ENCODE assay signal across 23 cellular contexts in genomic region chr6:11201015-11201414, GRCh38. TPM values are rescaled to one million over a fixed set of nuclear protein-coding genes. Genes with fewer than 3 reads are reported as not detected.
DNase-seq lines count a peak whose midpoint lies in the region; ATAC-seq, FAIRE-seq and TF ChIP-seq lines count a peak whose summit lies in the region.
"Had no signal": no experiment of that assay in that cellular context is flagged by ENCODE, and none has a peak within 500 bp of the region (broad histone marks: within the 10 kb centered on the region; RNA-seq: fewer than 3 reads in every experiment).

No MANE protein-coding gene starts in this region.

- H3K4me3 ChIP-seq in H1 (ENCODE audit: extremely low read depth in 1 of 4, insufficient read depth in 2 of 4, low read depth in 3 of 4, low read length in 4 of 4): no peak overlapping the region
- no peak overlapping the region for H3K4me3 ChIP-seq in trophoblast cell (ENCODE audit: low read depth, low read length)
- no peak overlapping the region for H3K4me3 ChIP-seq in colonic mucosa
- H3K4me3 ChIP-seq: BLaER1, coronary artery, ovary had no signal

- H3K23me2 ChIP-seq in H1 (ENCODE audit: low read depth, low read length): no peaks in the 10 kb centered on the region

- H3K9me3 Mint-ChIP-seq in T-helper 1 cell treated with Interleukin-12 subunit alpha and Interleukin-12 subunit beta and Interleukin-4 antibody, amounts not matched to agents 30 μg/mL and 1 μg/mL, for 36 hours: no peaks in the 10 kb centered on the region

- H3K4me2 ChIP-seq in H1 (ENCODE audit: insufficient read depth in 1 of 2, low read depth in 2 of 2, low read length in 2 of 2) (no peak overlapping the region), trophoblast cell (ENCODE audit: low read length) (no peak overlapping the region)
- H3K4me2 ChIP-seq: BLaER1 had no signal

- no peaks in the 10 kb centered on the region for H3K27me3 Mint-ChIP-seq in T-helper 1 cell treated with Interleukin-12 subunit alpha and Interleukin-12 subunit beta and Interleukin-4 antibody, amounts not matched to agents 30 μg/mL and 1 μg/mL, for 36 hours (ENCODE audit: low read depth)

- no peak for TF ChIP-seq EP300 in H1 (IDR thresholded peaks at IDR 0.05; ENCODE audit: borderline replicate concordance in 1 of 2, low read depth in 2 of 2, low read length in 2 of 2)

- H3K9me3 ChIP-seq in H1 (ENCODE audit: insufficient read depth in 2 of 2, low read depth in 1 of 2, low read length in 1 of 2) (no peaks in the 10 kb centered on the region), trophoblast cell (ENCODE audit: insufficient read depth, low read depth, low read length) (no peaks in the 10 kb centered on the region), colonic mucosa (no peaks in the 10 kb centered on the region)
- H3K9me3 ChIP-seq: BLaER1, ovary had no signal

- WGBS in H1 (ENCODE audit: extremely low coverage in 1 of 2, insufficient coverage in 1 of 2, insufficient read length in 1 of 2, insufficient replicate concordance in 2 of 2, low coverage in 1 of 2, low lambda C conversion rate in 2 of 2, missing lambda C conversion rate in 1 of 2), 2 experiments: 73% methylated on average over 3 of the region's 3 CpGs; no CpG with 5 or more reads in 1 of the 2 experiments
- WGBS in trophoblast cell (ENCODE audit: extremely low coverage, insufficient coverage, insufficient read length): no CpG with 5 or more reads among the region's 3 CpGs

- H3K9ac ChIP-seq in H1 (replicated peaks in 1 of 4; ENCODE audit: extremely low read depth in 1 of 4, low read depth in 3 of 4, low read length in 3 of 4) (no peak overlapping the region), trophoblast cell (ENCODE audit: low read length) (no peak overlapping the region), colonic mucosa (ENCODE audit: low read depth in 2 of 2, low read length in 2 of 2) (no peak overlapping the region)
- H3K9ac ChIP-seq: BLaER1 had no signal

- ATAC-seq in GM19463 (IDR thresholded peaks at IDR 0.05; ENCODE audit: unreplicated experiment): no peak
- ATAC-seq: activated CD4-positive, CD25-positive, alpha-beta regulatory T cell treated with anti-CD3 and anti-CD28 coated beads, Interleukin-2, amount 50 U/mL, for 24 hours had no signal

- no peaks in the 10 kb centered on the region; a peak in 1 of 7 replicates for H3K27me3 ChIP-seq in H1 (replicated peaks in 1 of 4; ENCODE audit: control insufficient read depth in 3 of 4, extremely low read depth in 1 of 4, insufficient read depth in 3 of 4, low read length in 3 of 4)
- no peaks in the 10 kb centered on the region for H3K27me3 ChIP-seq in trophoblast cell (ENCODE audit: insufficient read depth, low read length)
- no peaks in the 10 kb centered on the region for H3K27me3 ChIP-seq in colonic mucosa
- H3K27me3 ChIP-seq: BLaER1, ovary had no signal

- H2AK5ac ChIP-seq in H1 (ENCODE audit: low read depth, low read length) (no peak overlapping the region), trophoblast cell (ENCODE audit: low read length) (no peak overlapping the region)

- H3K79me1 ChIP-seq in H1 (ENCODE audit: low read depth, low read length) (no peaks in the 10 kb centered on the region), trophoblast cell (ENCODE audit: low read length) (peaks cover 8% of the 10 kb centered on the region)

- POLR2A ChIA-PET in H1 (lab: Charles Lee; ENCODE audit: partially characterized antibody): no interaction called here

- H3K4ac ChIP-seq in H1 (replicated peaks; ENCODE audit: insufficient read length, low read depth, low read length): peak overlapping the region; percentile 48
- no peak overlapping the region for H3K4ac ChIP-seq in trophoblast cell (ENCODE audit: low read depth, low read length)

- TF ChIP-seq RAD21 in H1 (IDR thresholded peaks at IDR 0.05 in 1 of 2, conservative IDR thresholded peaks at IDR 0.05 in 1 of 2; ENCODE audit: low read depth in 2 of 2, low read length in 2 of 2): no peak

- H2AFZ ChIP-seq in H1 (ENCODE audit: low read length) (no peak overlapping the region), trophoblast cell (ENCODE audit: insufficient read depth, low read length, poor library complexity) (no peak overlapping the region)

- H2BK12ac ChIP-seq in H1 (ENCODE audit: low read depth, low read length) (peak overlapping the region; percentile 33; the same call in 1 of the 2 replicates), trophoblast cell (ENCODE audit: low read length) (no peak overlapping the region)

- FAIRE-seq in H1 (lab: Jason Lieb, UNC): no peak

- no peak overlapping the region for H3K14ac ChIP-seq in H1 (ENCODE audit: insufficient read length)
- H3K14ac ChIP-seq in trophoblast cell (ENCODE audit: low read length): no peak overlapping the region

- H2BK20ac ChIP-seq in H1 (ENCODE audit: low read length): no peak overlapping the region; the same call in 1 of the 2 replicates

- H4K8ac ChIP-seq in H1 (ENCODE audit: extremely low read depth, insufficient read depth, low read length) (no peak overlapping the region), trophoblast cell (ENCODE audit: low read depth, low read length) (no peak overlapping the region)

- H3K36me3 Mint-ChIP-seq in T-helper 1 cell treated with Interleukin-12 subunit alpha and Interleukin-12 subunit beta and Interleukin-4 antibody, amounts not matched to agents 30 μg/mL and 1 μg/mL, for 36 hours (ENCODE audit: low read depth): peaks cover 58% of the 10 kb centered on the region

- H3K27ac Mint-ChIP-seq in T-helper 1 cell treated with Interleukin-12 subunit alpha and Interleukin-12 subunit beta and Interleukin-4 antibody, amounts not matched to agents 30 μg/mL and 1 μg/mL, for 36 hours: peak overlapping the region; percentile 38

- H3K4me3 Mint-ChIP-seq in T-helper 1 cell treated with Interleukin-12 subunit alpha and Interleukin-12 subunit beta and Interleukin-4 antibody, amounts not matched to agents 30 μg/mL and 1 μg/mL, for 36 hours: no peak overlapping the region

- H2BK15ac ChIP-seq in H1 (ENCODE audit: low read length): no peak overlapping the region

- H3K56ac ChIP-seq in H1 (replicated peaks; ENCODE audit: insufficient read length, low read depth, low read length): no peak overlapping the region

- no peaks in the 10 kb centered on the region for H4K20me1 ChIP-seq in H1 (replicated peaks in 1 of 2; ENCODE audit: control insufficient read depth in 1 of 2, insufficient read depth in 2 of 2, low read length in 2 of 2)
- H4K20me1 ChIP-seq: BLaER1 had no signal

- H3K79me2 ChIP-seq in H1 (ENCODE audit: control insufficient read depth in 1 of 2, insufficient read depth in 2 of 2, low read length in 2 of 2) (no peaks in the 10 kb centered on the region), trophoblast cell (ENCODE audit: control insufficient read depth, insufficient read depth, low read length, poor library complexity) (peaks cover 2% of the 10 kb centered on the region)

- no peak for TF ChIP-seq CTCF in H1 (IDR thresholded peaks at IDR 0.05; ENCODE audit: control extremely low read depth in 1 of 3, insufficient read depth in 1 of 3, low read depth in 1 of 3, low read length in 3 of 3)
- no peak for TF ChIP-seq CTCF in colonic mucosa (IDR thresholded peaks at IDR 0.05)

- no peak overlapping the region for H4K12ac ChIP-seq in trophoblast cell (ENCODE audit: low read depth, low read length)

- DNase-seq in T-helper 1 cell (no peak), M059J (ENCODE audit: low read depth) (peak; percentile 52), H1 (ENCODE audit: low read depth in 1 of 2, low spot score in 2 of 2) (no peak), trophoblast cell (no peak), colonic mucosa (no peak), glomerular visceral epithelial cell (ENCODE audit: extremely low spot score) (no peak)
- DNase-seq: DMS 273 treated with DMSO at 0.1 percent for 48 hours; GDM1; Kasumi-1; NCI-H1105 treated with DMSO at 0.1 percent for 48 hours; NCI-H2107; NCI-H748 treated with DMSO at 0.1 percent for 48 hours; ovary; SHP77 treated with DMSO at 0.1 percent for 48 hours; stimulated activated CD4-positive, alpha-beta T cell treated with anti-CD3 and anti-CD28 coated beads, Interleukin-4, amount 100 ng/mL, for 1 hour; T-helper 9 cell had no signal

- H3K4me1 Mint-ChIP-seq in T-helper 1 cell treated with Interleukin-12 subunit alpha and Interleukin-12 subunit beta and Interleukin-4 antibody, amounts not matched to agents 30 μg/mL and 1 μg/mL, for 36 hours (ENCODE audit: low read depth): peaks cover 74% of the 10 kb centered on the region

- no peak overlapping the region for H2BK5ac ChIP-seq in H1 (ENCODE audit: low read depth, low read length)
- H2BK5ac ChIP-seq in trophoblast cell (ENCODE audit: low read depth, low read length, poor library complexity): no peak overlapping the region

- no peak overlapping the region for H4K5ac ChIP-seq in H1 (ENCODE audit: insufficient read length, low read depth, low read length)

- H3K23ac ChIP-seq in H1 (ENCODE audit: insufficient read length): no peak overlapping the region
- H3K23ac ChIP-seq in trophoblast cell (ENCODE audit: low read length): no peak overlapping the region

- CTCF ChIA-PET in H1 (lab: Charles Lee; ENCODE audit: partially characterized antibody): interaction anchor here (0.7 kb wide), 1 partner anchor 15 kb away, joined by 3 read pairs; no protein-coding TSS in a partner anchor

- H3K18ac ChIP-seq in H1 (ENCODE audit: extremely low read depth, low read length): peak overlapping the region; percentile 9; the same call in 1 of the 2 replicates
- no peak overlapping the region for H3K18ac ChIP-seq in trophoblast cell (ENCODE audit: low read length)

- H3K27ac ChIP-seq in H1 (ENCODE audit: low read depth, low read length) (no peak overlapping the region), trophoblast cell (ENCODE audit: low read depth, low read length) (no peak overlapping the region), colonic mucosa (no peak overlapping the region)
- H3K27ac ChIP-seq: 22Rv1, BLaER1, coronary artery, epithelial cell of prostate, ovary had no signal

- TF ChIP-seq POLR2A in H1 (IDR thresholded peaks at IDR 0.05; ENCODE audit: control extremely low read depth in 1 of 2, low read depth in 2 of 2, low read length in 2 of 2): no peak

- peaks cover 12 to 29% (median 25%) of the 10 kb centered on the region in 4 experiments; a peak in 6 of 7 replicates for H3K4me1 ChIP-seq in H1 (replicated peaks in 1 of 4; ENCODE audit: control insufficient read depth in 3 of 4, insufficient read depth in 4 of 4, low read length in 3 of 4)
- H3K4me1 ChIP-seq in trophoblast cell (ENCODE audit: control insufficient read depth in 1 of 2, insufficient read depth in 2 of 2, low read length in 2 of 2): peaks cover 18 to 39% of the 10 kb centered on the region in 2 experiments
- no peaks in the 10 kb centered on the region for H3K4me1 ChIP-seq in colonic mucosa

- no peaks in the 10 kb centered on the region for H3K36me3 ChIP-seq in H1 (ENCODE audit: control insufficient read depth in 2 of 4, insufficient read depth in 4 of 4, low read length in 3 of 4)
- H3K36me3 ChIP-seq in trophoblast cell (ENCODE audit: control insufficient read depth in 1 of 2, insufficient read depth in 2 of 2, low read length in 2 of 2): peaks cover 26 to 40% of the 10 kb centered on the region in 2 experiments
- no peaks in the 10 kb centered on the region for H3K36me3 ChIP-seq in colonic mucosa
- H3K36me3 ChIP-seq: BLaER1, ovary had no signal

- intact Hi-C loops in colonic mucosa (cut with DNase I): no loop called here

- H4K91ac ChIP-seq in H1 (replicated peaks; ENCODE audit: insufficient read length, low read length): no peak overlapping the region
- peak overlapping the region; percentile 3 for H4K91ac ChIP-seq in trophoblast cell (ENCODE audit: low read depth, low read length)

- no peak overlapping the region for H2BK120ac ChIP-seq in H1 (replicated peaks; ENCODE audit: low read depth, low read length)
- H2BK120ac ChIP-seq in trophoblast cell (ENCODE audit: insufficient read depth, low read length, poor library complexity): no peak overlapping the region

RNA-seq across cellular contexts. Expression of gene NEDD9, which starts 31.5 kb away (rescaled TPM):
- total RNA-seq in M059J (2014; rRNA removed; shearing (Covaris generic)): 53.5 and 79.4 TPM in 2 replicates
- 12.0 and 12.8 TPM in 2 replicates for total RNA-seq in H1 (2021; fragmentation: NEBNext Ultra II Directional; extraction: Animal tissue kit (Norgen Biotek cat#: 25700))
- 3.6 and 5.7 TPM in 2 replicates for polyA plus RNA-seq in H1 (2011; rRNA removed)
- polyA plus RNA-seq in H1 (2011; cell fraction: cytosol; rRNA removed): 5.1 TPM
- 6.5 TPM for polyA plus RNA-seq in H1 (2011; cell fraction: nucleus; rRNA removed)
- 2.8 to 5.6 TPM (median 3.9 TPM) in 4 replicates for polyA plus RNA-seq in H1 (2012, experiment 1 of 2)
- polyA plus RNA-seq in H1 (2012, experiment 2 of 2): 1.6 TPM
- polyA plus RNA-seq in H1 (2013, experiment 1 of 2): 4.9 TPM
- polyA plus RNA-seq in H1 (2013, experiment 2 of 2): 4.8 TPM
- 10.0 and 13.9 TPM in 2 replicates for polyA minus RNA-seq in H1 (2011; rRNA and poly(A)+ RNA removed)
- polyA minus RNA-seq in H1 (2011; cell fraction: cytosol; rRNA and poly(A)+ RNA removed): 5.9 TPM
- polyA minus RNA-seq in H1 (2011; cell fraction: nucleus; rRNA and poly(A)+ RNA removed): 5.2 TPM
- 46.4 and 47.9 TPM in 2 replicates for polyA plus RNA-seq in trophoblast cell (2013)
- total RNA-seq in colonic mucosa: 10 to 100 TPM; 43.4 to 73.1 TPM
